ENCODE assay signal across 1 cellular context in the genomic region with DNA sequence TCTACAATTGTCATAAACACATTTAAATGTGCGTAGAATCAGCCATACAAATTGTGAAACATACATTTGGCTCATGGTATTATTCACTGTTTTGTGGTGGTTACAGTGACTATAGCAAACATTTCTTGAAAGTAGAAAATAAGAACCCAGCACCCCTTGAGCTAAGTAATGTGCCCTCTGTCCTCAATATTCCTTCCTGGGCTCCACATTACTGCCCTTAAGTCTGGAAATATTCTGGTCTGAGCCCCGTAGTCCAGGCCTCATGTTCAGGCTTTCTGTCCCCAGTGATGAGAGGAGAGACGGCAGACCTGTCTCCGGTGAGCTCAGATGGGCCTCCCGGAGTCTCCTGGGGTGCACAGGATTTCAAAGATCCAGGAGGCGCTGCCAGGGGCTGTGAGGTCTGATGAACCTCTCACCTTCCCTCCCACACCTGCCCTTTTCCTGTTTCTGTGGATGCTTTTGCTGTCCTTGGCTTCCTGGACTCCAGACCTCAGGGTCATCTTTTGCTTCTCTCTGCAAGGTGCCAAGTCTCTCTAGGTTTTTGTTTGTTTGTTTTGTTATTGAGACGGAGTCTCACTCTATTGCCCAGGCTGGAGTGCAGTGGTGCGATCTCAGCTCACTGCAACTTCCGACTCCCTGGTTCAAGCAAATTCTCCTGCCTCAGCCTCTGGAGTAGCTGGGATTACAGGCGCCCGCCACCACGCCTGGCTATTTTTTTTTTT.
TF ChIP-seq lines count a peak whose summit lies in the region.

No MANE protein-coding gene starts in this region.

TF ChIP-seq in HepG2, 621 proteins besides CTCF, POLR2A, EP300 and RAD21:
- no peak for TF ChIP-seq ZSCAN31 (CRISPR knock-in tag; IDR thresholded peaks at IDR 0.05; ENCODE audit: low read depth)
- TF ChIP-seq GATAD2A (CRISPR knock-in tag; IDR thresholded peaks at IDR 0.05): no peak
- TF ChIP-seq KDM1A (CRISPR knock-in tag; IDR thresholded peaks at IDR 0.05): no peak
- no peak for TF ChIP-seq NR2C2 (CRISPR knock-in tag; IDR thresholded peaks at IDR 0.05; ENCODE audit: borderline replicate concordance)
- TF ChIP-seq CC2D1A (CRISPR knock-in tag; IDR thresholded peaks at IDR 0.05): no peak
- TF ChIP-seq ZFX (CRISPR knock-in tag; IDR thresholded peaks at IDR 0.05; ENCODE audit: low read depth): no peak
- no peak for TF ChIP-seq ZFY (CRISPR knock-in tag; IDR thresholded peaks at IDR 0.05)
- TF ChIP-seq SP140L (CRISPR knock-in tag; IDR thresholded peaks at IDR 0.05; ENCODE audit: borderline replicate concordance): no peak
- no peak for TF ChIP-seq TARDBP (CRISPR knock-in tag; IDR thresholded peaks at IDR 0.05)
- no peak for TF ChIP-seq SMYD3 (CRISPR knock-in tag; IDR thresholded peaks at IDR 0.05)
- TF ChIP-seq, protein P1, sequence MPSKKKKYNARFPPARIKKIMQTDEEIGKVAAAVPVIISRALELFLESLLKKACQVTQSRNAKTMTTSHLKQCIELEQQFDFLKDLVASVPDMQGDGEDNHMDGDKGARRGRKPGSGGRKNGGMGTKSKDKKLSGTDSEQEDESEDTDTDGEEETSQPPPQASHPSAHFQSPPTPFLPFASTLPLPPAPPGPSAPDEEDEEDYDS (CRISPR knock-in tag; IDR thresholded peaks at IDR 0.05): no peak
- no peak for TF ChIP-seq ZNF776 (CRISPR knock-in tag; IDR thresholded peaks at IDR 0.05)
- TF ChIP-seq, protein P2, sequence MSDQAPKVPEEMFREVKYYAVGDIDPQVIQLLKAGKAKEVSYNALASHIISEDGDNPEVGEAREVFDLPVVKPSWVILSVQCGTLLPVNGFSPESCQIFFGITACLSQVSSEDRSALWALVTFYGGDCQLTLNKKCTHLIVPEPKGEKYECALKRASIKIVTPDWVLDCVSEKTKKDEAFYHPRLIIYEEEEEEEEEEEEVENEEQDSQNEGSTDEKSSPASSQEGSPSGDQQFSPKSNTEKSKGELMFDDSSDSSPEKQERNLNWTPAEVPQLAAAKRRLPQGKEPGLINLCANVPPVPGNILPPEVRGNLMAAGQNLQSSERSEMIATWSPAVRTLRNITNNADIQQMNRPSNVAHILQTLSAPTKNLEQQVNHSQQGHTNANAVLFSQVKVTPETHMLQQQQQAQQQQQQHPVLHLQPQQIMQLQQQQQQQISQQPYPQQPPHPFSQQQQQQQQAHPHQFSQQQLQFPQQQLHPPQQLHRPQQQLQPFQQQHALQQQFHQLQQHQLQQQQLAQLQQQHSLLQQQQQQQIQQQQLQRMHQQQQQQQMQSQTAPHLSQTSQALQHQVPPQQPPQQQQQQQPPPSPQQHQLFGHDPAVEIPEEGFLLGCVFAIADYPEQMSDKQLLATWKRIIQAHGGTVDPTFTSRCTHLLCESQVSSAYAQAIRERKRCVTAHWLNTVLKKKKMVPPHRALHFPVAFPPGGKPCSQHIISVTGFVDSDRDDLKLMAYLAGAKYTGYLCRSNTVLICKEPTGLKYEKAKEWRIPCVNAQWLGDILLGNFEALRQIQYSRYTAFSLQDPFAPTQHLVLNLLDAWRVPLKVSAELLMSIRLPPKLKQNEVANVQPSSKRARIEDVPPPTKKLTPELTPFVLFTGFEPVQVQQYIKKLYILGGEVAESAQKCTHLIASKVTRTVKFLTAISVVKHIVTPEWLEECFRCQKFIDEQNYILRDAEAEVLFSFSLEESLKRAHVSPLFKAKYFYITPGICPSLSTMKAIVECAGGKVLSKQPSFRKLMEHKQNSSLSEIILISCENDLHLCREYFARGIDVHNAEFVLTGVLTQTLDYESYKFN (CRISPR knock-in tag; conservative IDR thresholded peaks at IDR 0.05): no peak
- TF ChIP-seq ZNF761 (CRISPR knock-in tag; conservative IDR thresholded peaks at IDR 0.05): no peak
- no peak for TF ChIP-seq XBP1 (CRISPR knock-in tag; IDR thresholded peaks at IDR 0.05)
- TF ChIP-seq, protein P3, sequence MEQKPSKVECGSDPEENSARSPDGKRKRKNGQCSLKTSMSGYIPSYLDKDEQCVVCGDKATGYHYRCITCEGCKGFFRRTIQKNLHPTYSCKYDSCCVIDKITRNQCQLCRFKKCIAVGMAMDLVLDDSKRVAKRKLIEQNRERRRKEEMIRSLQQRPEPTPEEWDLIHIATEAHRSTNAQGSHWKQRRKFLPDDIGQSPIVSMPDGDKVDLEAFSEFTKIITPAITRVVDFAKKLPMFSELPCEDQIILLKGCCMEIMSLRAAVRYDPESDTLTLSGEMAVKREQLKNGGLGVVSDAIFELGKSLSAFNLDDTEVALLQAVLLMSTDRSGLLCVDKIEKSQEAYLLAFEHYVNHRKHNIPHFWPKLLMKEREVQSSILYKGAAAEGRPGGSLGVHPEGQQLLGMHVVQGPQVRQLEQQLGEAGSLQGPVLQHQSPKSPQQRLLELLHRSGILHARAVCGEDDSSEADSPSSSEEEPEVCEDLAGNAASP (CRISPR knock-in tag; IDR thresholded peaks at IDR 0.05; ENCODE audit: borderline replicate concordance): no peak
- TF ChIP-seq MAFF (IDR thresholded peaks at IDR 0.05; ENCODE audit: low read depth, low read length): no peak
- TF ChIP-seq ZNF674 (CRISPR knock-in tag; IDR thresholded peaks at IDR 0.05; ENCODE audit: low read depth): no peak
